8 cellular contexts compared by ENCODE assay signal in the genomic region with DNA sequence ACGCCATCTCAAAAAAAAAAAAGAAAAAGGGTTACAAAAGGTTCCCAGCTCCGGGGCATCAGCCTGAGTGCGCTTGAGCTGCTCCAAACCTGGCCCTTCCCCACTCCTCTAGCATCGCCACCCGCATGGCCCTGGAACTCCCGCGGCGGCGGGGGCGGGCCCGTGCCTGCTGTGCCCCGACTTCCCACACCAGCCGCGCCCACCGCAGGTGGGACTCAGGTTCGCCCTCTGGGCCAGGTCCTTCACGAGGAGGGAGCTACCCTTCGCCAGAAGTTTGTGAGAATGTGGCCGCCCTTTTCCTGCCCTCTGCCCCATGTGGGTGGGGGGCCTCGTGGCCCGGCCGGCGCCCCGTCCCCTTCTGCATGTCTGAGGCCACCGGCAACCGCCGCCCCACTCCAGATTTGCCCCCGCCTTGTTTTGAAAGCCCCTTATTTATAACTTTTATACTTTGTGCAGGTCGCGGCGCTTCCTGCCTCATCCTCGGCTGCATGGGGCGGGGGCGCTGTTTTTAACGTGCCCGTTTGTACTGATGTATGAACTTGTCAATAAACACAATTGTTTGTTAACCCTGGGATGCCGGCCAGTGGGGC.
DNase-seq lines count a peak whose midpoint lies in the region; ATAC-seq and TF ChIP-seq lines count a peak whose summit lies in the region.

No MANE protein-coding gene starts in this region.

- DNase-seq in MM.1S (no peak), iPS-NIHi11 (ENCODE audit: low spot score) (peak; percentile 62), GM10248 (ENCODE audit: extremely low spot score) (no peak), NCI-H1694 (lab: John Stamatoyannopoulos, UW) (no peak)
- DNase-seq in stimulated activated CD8-positive, alpha-beta memory T cell treated with anti-CD3 and anti-CD28 coated beads, Interleukin-4, amount 100 ng/mL, for 24 hours (ENCODE audit: low read depth), result peak; percentile 4

- peak overlapping the region; percentile 99 for H3K4me2 ChIP-seq in MM.1S (ENCODE audit: low read depth, low read length)

- no peaks in the 10 kb centered on the region for H3K79me2 ChIP-seq in MM.1S (ENCODE audit: low read length)

- H3K27ac ChIP-seq in MM.1S (ENCODE audit: low read length) (no peak overlapping the region), angular gyrus (ENCODE audit: low read depth, low read length) (peak overlapping the region; percentile 25)

- H3K9me2 ChIP-seq in MM.1S (replicated peaks; ENCODE audit: insufficient read depth, low read length), result no peaks in the 10 kb centered on the region

- POLR2A ChIA-PET in GM10248 (lab: Yijun Ruan, JAX), result no interaction called here

- no peaks in the 10 kb centered on the region for H4K20me1 ChIP-seq in MM.1S (ENCODE audit: insufficient read depth, low read length)

- CTCF ChIA-PET in GM10248 (lab: Yijun Ruan, JAX), result interaction anchor here (0.8 to 3.7 kb wide), 3 partner anchors 12 to 54 kb away, joined by 3 to 15 read pairs (median 10); a partner anchor contains a TSS

- no peaks in the 10 kb centered on the region for H3K4me1 ChIP-seq in MM.1S (ENCODE audit: low read length)

- ATAC-seq in GM19043 (IDR thresholded peaks at IDR 0.05; ENCODE audit: low read depth, unreplicated experiment) (peak; percentile 13), GM21529 (IDR thresholded peaks at IDR 0.05; ENCODE audit: unreplicated experiment) (no peak)

- peak overlapping the region; percentile 47; the same call in 1 of the 2 replicates for H3K9ac ChIP-seq in MM.1S (ENCODE audit: low read length)

- no peaks in the 10 kb centered on the region for H3F3A ChIP-seq in MM.1S (ENCODE audit: insufficient read depth, low read length)

- no peak for TF ChIP-seq CTCF in MM.1S (IDR thresholded peaks at IDR 0.05; ENCODE audit: low read length)
- TF ChIP-seq CTCF in GM10248 (IDR thresholded peaks at IDR 0.05; ENCODE audit: control extremely low read depth, extremely low read depth, low read depth, missing control alignments), result no peak

- H2AFZ ChIP-seq in MM.1S (ENCODE audit: low read length), result peak overlapping the region; percentile 98

- H3K9me3 ChIP-seq in MM.1S (replicated peaks; ENCODE audit: insufficient read depth, low read length), result no peaks in the 10 kb centered on the region

- no peaks in the 10 kb centered on the region for H3K27me3 ChIP-seq in MM.1S (replicated peaks; ENCODE audit: insufficient read depth, low read length)

- no peaks in the 10 kb centered on the region for H3K36me3 ChIP-seq in MM.1S (replicated peaks; ENCODE audit: insufficient read depth, low read length)

- H3K4me3 ChIP-seq in MM.1S (ENCODE audit: low read length), result peak overlapping the region; percentile 59

Comparison
In these comparisons a context has a peak if more than half of its experiments do, and no peak if none do; other contexts are left out.
1. DNase-seq: peak in iPS-NIHi11 (single experiment) and stimulated activated CD8-positive, alpha-beta memory T cell treated with anti-CD3 and anti-CD28 coated beads, Interleukin-4, amount 100 ng/mL, for 24 hours (single experiment); none in MM.1S (single experiment), GM10248 (single experiment) and NCI-H1694 (single experiment).